Comparison of ENCODE assay signal across 8 cellular contexts in the genomic region with DNA sequence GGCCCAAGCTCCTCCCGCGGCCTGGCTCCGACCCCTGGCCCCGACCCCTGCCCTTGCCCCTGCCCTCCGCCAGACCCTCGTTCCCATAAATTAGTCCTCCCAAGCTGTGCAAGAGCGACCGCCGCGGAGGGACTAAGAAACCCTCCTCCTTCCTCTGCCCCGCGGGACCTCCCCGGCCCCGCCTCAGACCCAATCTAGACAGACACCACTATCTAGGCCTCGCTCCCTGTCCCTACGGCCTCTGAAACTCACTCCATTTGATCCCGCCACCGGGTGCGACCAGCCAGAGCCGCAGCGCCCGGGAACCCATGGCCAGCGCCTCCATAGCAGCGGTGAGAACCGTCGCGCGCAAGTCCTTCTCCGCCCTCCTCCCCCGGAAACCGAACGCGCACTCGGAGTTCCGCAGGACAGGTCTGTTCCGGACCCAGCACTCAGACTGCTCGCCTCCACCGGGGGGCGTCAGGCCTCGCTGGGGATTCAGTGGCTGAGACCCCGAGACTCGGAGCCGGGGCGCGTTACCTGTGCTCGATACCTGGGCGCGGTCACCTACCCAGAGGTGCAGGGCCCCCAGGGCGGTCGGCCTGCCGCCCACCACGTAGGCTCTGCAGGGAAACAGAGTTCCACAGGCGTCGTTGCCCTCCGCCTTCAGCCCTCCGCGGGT. TPM values are rescaled to one million over a fixed set of nuclear protein-coding genes. Genes with fewer than 3 reads are reported as not detected.
A peak's percentile ranks its signal among the peaks of the same experiment; 100 is the strongest.
DNase-seq lines count a peak whose midpoint lies in the region; ATAC-seq and TF ChIP-seq lines count a peak whose summit lies in the region.

A gene (minus strand): TSS at position 331 of the 661 bp plus-strand sequence. CDS start 6 bp downstream, at position 325.

- peaks cover 24% of the 10 kb centered on the region for H3K4me1 Mint-ChIP-seq in nephron progenitor cell
- peaks cover 40% of the 10 kb centered on the region for H3K4me1 Mint-ChIP-seq in stimulated activated naive CD8-positive, alpha-beta T cell treated with anti-CD3 and anti-CD28 coated beads, Interleukin-15, amount 100 ng/mL, for 72 hours

- no peaks in the 10 kb centered on the region for H3K9me3 Mint-ChIP-seq in nephron progenitor cell
- no peaks in the 10 kb centered on the region for H3K9me3 Mint-ChIP-seq in stimulated activated naive CD8-positive, alpha-beta T cell treated with anti-CD3 and anti-CD28 coated beads, Interleukin-15, amount 100 ng/mL, for 72 hours

- H3K4me3 Mint-ChIP-seq in nephron progenitor cell = peak within 1 kb of the TSS; percentile 98
- peak within 1 kb of the TSS; percentile 93 for H3K4me3 Mint-ChIP-seq in stimulated activated naive CD8-positive, alpha-beta T cell treated with anti-CD3 and anti-CD28 coated beads, Interleukin-15, amount 100 ng/mL, for 72 hours

- H3K36me3 ChIP-seq in RWPE2 (ENCODE audit: low read depth) = peaks cover 42% of the 10 kb centered on the region

- no peaks in the 10 kb centered on the region for H3K9me3 ChIP-seq in RWPE2 (ENCODE audit: severe bottlenecking)

- peak within 1 kb of the TSS; percentile 100 for H3K27ac Mint-ChIP-seq in nephron progenitor cell
- peak within 1 kb of the TSS; percentile 98 to 99 for H3K27ac Mint-ChIP-seq in stimulated activated naive CD8-positive, alpha-beta T cell treated with anti-CD3 and anti-CD28 coated beads, Interleukin-15, amount 100 ng/mL, for 72 hours

- peaks cover 5% of the 10 kb centered on the region for H3K4me1 ChIP-seq in RWPE2 (ENCODE audit: insufficient read depth, poor library complexity, severe bottlenecking)

- TF ChIP-seq CTCF in LNCaP clone FGC (IDR thresholded peaks at IDR 0.05; ENCODE audit: control insufficient read depth, extremely low read depth, insufficient read depth) (peak; percentile 72), RWPE2 (IDR thresholded peaks at IDR 0.05; ENCODE audit: poor library complexity, severe bottlenecking) (no peak), fibroblast of the aortic adventitia (IDR thresholded peaks at IDR 0.05; ENCODE audit: insufficient read depth, low read length) (peak; percentile 74), nephron progenitor cell (IDR thresholded peaks at IDR 0.05) (peak; percentile 32)

- H3K27me3 Mint-ChIP-seq in nephron progenitor cell (ENCODE audit: low read depth, poor library complexity) = no peaks in the 10 kb centered on the region
- no peaks in the 10 kb centered on the region for H3K27me3 Mint-ChIP-seq in stimulated activated naive CD8-positive, alpha-beta T cell treated with anti-CD3 and anti-CD28 coated beads, Interleukin-15, amount 100 ng/mL, for 72 hours

- peaks cover 27% of the 10 kb centered on the region for H3K36me3 Mint-ChIP-seq in nephron progenitor cell (ENCODE audit: low read depth)

- peak; percentile 95 for ATAC-seq in RWPE2 (ENCODE audit: low read depth)
- ATAC-seq in stimulated activated naive CD8-positive, alpha-beta T cell treated with anti-CD3 and anti-CD28 coated beads, Interleukin-15, amount 100 ng/mL, for 72 hours = peak; percentile 95

- H3K27me3 ChIP-seq in RWPE2 (ENCODE audit: insufficient read depth, poor library complexity, severe bottlenecking) = no peaks in the 10 kb centered on the region

- peak within 1 kb of the TSS; percentile 37 for H3K27ac ChIP-seq in RWPE2 (ENCODE audit: poor library complexity, severe bottlenecking)

- peak within 1 kb of the TSS; percentile 59 for H3K4me3 ChIP-seq in LNCaP clone FGC (ENCODE audit: low read depth, low read length)
- H3K4me3 ChIP-seq in RWPE2 (ENCODE audit: severe bottlenecking) = peak within 1 kb of the TSS; percentile 96
- H3K4me3 ChIP-seq in fibroblast of the aortic adventitia (ENCODE audit: low read depth, low read length) = peak within 1 kb of the TSS; percentile 92

- peak; percentile 91 for DNase-seq in ELF-1 (ENCODE audit: low read depth, low spot score)
- DNase-seq in H4 (ENCODE audit: low spot score) = peak; percentile 91
- peak; percentile 66 for DNase-seq in LNCaP clone FGC (ENCODE audit: low read depth)
- DNase-seq in RWPE2 (ENCODE audit: low spot score) = peak; percentile 89
- DNase-seq in activated T-helper 9 cell treated with anti-CD3 and anti-CD28 coated beads, Interleukin-2, amount 50 U/mL, for 16 hours (ENCODE audit: low read depth) = peak; percentile 79
- peak; percentile 86 for DNase-seq in fibroblast of the aortic adventitia (ENCODE audit: low read depth)
- peak; percentile 88 for DNase-seq in nephron progenitor cell
- DNase-seq in stimulated activated naive CD8-positive, alpha-beta T cell treated with anti-CD3 and anti-CD28 coated beads, Interleukin-15, amount 100 ng/mL, for 72 hours = peak; percentile 91

RNA-seq across cellular contexts. Expression of the gene that starts here (rescaled TPM):
- 73.9 and 79.0 TPM in 2 replicates for total RNA-seq in H4 (2014; rRNA removed; shearing (Covaris generic))
- 7.6 and 36.1 TPM in 2 replicates for total RNA-seq in fibroblast of the aortic adventitia (ENCODE audit: low replicate concordance)

Comparison
In these comparisons a context has a peak if more than half of its experiments do, and no peak if none do; other contexts are left out.
1. Peak in every context shown above with its lines: DNase-seq, ATAC-seq, H3K4me3 ChIP-seq and H3K27ac ChIP-seq.